ENCODE assay signal across 17 cellular contexts in the genomic region with DNA sequence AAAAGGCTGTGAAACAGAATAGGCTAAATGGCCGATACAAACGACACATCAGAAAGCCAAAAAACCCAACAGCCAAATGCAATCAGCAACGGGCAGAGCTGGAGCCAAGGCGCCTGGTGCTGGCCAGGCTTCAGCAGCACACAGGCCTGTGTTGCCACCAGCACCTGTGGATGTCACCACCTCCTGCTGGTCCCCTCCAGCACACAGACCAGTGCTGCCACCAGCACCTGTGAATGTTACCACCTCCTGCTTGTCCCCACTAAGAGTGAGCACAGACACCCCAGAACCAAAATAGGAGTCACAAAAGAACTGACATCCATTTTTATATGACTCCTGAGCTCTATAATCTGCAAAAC. TPM values are rescaled to one million over a fixed set of nuclear protein-coding genes. Genes with fewer than 3 reads are reported as not detected.
DNase-seq lines count a peak whose midpoint lies in the region; ATAC-seq and TF ChIP-seq lines count a peak whose summit lies in the region.
"Had no signal": no experiment of that assay in that cellular context is flagged by ENCODE, and none has a peak within 500 bp of the region (broad histone marks: within the 10 kb centered on the region; RNA-seq: fewer than 3 reads in every experiment).

No MANE protein-coding gene starts in this region.

- TF ChIP-seq CTCF in gastroesophageal sphincter (IDR thresholded peaks at IDR 0.05) (peak in 1 of 4 experiments; percentile 9), tibial nerve (IDR thresholded peaks at IDR 0.05) (no peak), Peyer's patch (IDR thresholded peaks at IDR 0.05) (no peak)
- no peak for TF ChIP-seq CTCF in CD8-positive, alpha-beta T cell (IDR thresholded peaks at IDR 0.05)

- peaks cover 2% of the 10 kb centered on the region for H3K27me3 Mint-ChIP-seq in CD8-positive, alpha-beta T cell (ENCODE audit: low read depth)

- H3K9ac ChIP-seq in mucosa of rectum (ENCODE audit: low read depth in 1 of 2, low read length in 2 of 2), result no peak overlapping the region

- no peak for TF ChIP-seq EP300 in gastroesophageal sphincter (IDR thresholded peaks at IDR 0.05)
- no peak for TF ChIP-seq EP300 in tibial nerve (IDR thresholded peaks at IDR 0.05)

- intact Hi-C loops in CD8-positive, alpha-beta T cell (cut with DNase I, micrococcal nuclease), result no loop called here

- H3K4me1 ChIP-seq in gastroesophageal sphincter (peaks cover 18 to 100% (median 21%) of the 10 kb centered on the region in 3 donors), mucosa of rectum (ENCODE audit: control insufficient read depth in 2 of 2, insufficient read depth in 2 of 2, low read length in 2 of 2) (peaks cover 14 to 16% of the 10 kb centered on the region in 2 donors), tibial nerve (peaks cover 0 to 42% (median 7%) of the 10 kb centered on the region in 4 donors), Peyer's patch (peaks cover 0 to under 1% (median 0%) of the 10 kb centered on the region in 4 donors)
- H3K4me1 ChIP-seq in CD8-positive, alpha-beta T cell (ENCODE audit: insufficient read depth, low read length), result no peaks in the 10 kb centered on the region

- no peaks in the 10 kb centered on the region for H3K36me3 Mint-ChIP-seq in CD8-positive, alpha-beta T cell
- H3K36me3 Mint-ChIP-seq: memory B cell; stimulated activated naive B cell treated with anti-CD40 and anti-IgM and Interleukin-4, amounts not matched to agents 10 μg/mL and 1 μg/mL and 100 μg/mL, for 72 hours had no signal

- ATAC-seq in gastroesophageal sphincter, result peak; percentile 23
- no peak for ATAC-seq in CD8-positive, alpha-beta T cell
- ATAC-seq: effector memory CD8-positive, alpha-beta T cell; stimulated activated naive B cell treated with anti-CD40 and anti-IgM and Interleukin-4, amounts not matched to agents 10 μg/mL and 1 μg/mL and 100 μg/mL, for 72 hours had no signal

- POLR2A ChIA-PET in CD8-positive, alpha-beta T cell (lab: Charles Lee), result no interaction called here

- no peaks in the 10 kb centered on the region for H3K9me3 Mint-ChIP-seq in CD8-positive, alpha-beta T cell
- H3K9me3 Mint-ChIP-seq: activated B cell treated with CpG ODN at 0.5 μM for 24 hours; effector memory CD8-positive, alpha-beta T cell; memory B cell; stimulated activated naive B cell treated with anti-CD40 and anti-IgM and Interleukin-4, amounts not matched to agents 10 μg/mL and 1 μg/mL and 100 μg/mL, for 72 hours had no signal

- H3K27ac ChIP-seq in angular gyrus (ENCODE audit: low read depth, low read length) (peak overlapping the region; percentile 7), gastroesophageal sphincter (peak overlapping the region; percentile 84 to 100 (median 96)), mucosa of rectum (ENCODE audit: low read depth in 2 of 2, low read length in 2 of 2) (peak overlapping the region; percentile 45 to 74), tibial nerve (peak overlapping the region in 3 of 4 donors; percentile 21 to 79 (median 52)), Peyer's patch (peak overlapping the region in 2 of 4 donors; percentile 73 to 78)
- no peak overlapping the region for H3K27ac ChIP-seq in CD8-positive, alpha-beta T cell (ENCODE audit: low read depth, low read length)

- WGBS in gastroesophageal sphincter (ENCODE audit: low coverage in 1 of 2), 2 donors, result 60% methylated on average over 1 of the region's 4 CpGs; no CpG with 5 or more reads in 1 of the 2 donors
- 61 to 76% methylated on average over 4 of the region's 4 CpGs for WGBS in tibial nerve, 2 donors

- no peak for DNase-seq in tibial nerve (ENCODE audit: low spot score in 2 of 2)
- no peak for DNase-seq in stimulated activated CD4-positive, alpha-beta T cell treated with anti-CD3 and anti-CD28 coated beads, Interleukin-4, amount 100 ng/mL, for 1 hour
- DNase-seq in Peyer's patch, result no peak
- DNase-seq in CD8-positive, alpha-beta T cell, result no peak
- DNase-seq: activated B cell treated with CpG ODN at 0.5 μM for 24 hours; activated effector memory CD4-positive, alpha-beta T cell treated with anti-CD3 and anti-CD28 coated beads, Interleukin-2, amount 50 U/mL, for 16 hours; AML-193; effector memory CD8-positive, alpha-beta T cell; foreskin fibroblast; KBM-7; NCI-H1105 treated with DMSO at 0.1 percent for 48 hours; NK-92 treated with Interleukin-12 subunit alpha and Interleukin-12 subunit beta, amount 100 ng/mL, for 24 hours; stimulated activated naive B cell treated with anti-CD40 and anti-IgM and Interleukin-4, amounts not matched to agents 10 μg/mL and 1 μg/mL and 100 μg/mL, for 72 hours had no signal

- H3K36me3 ChIP-seq in gastroesophageal sphincter (no peaks in the 10 kb centered on the region), mucosa of rectum (ENCODE audit: control insufficient read depth in 2 of 2, insufficient read depth in 2 of 2, low read length in 2 of 2) (no peaks in the 10 kb centered on the region), tibial nerve (no peaks in the 10 kb centered on the region), Peyer's patch (no peaks in the 10 kb centered on the region)
- no peaks in the 10 kb centered on the region for H3K36me3 ChIP-seq in CD8-positive, alpha-beta T cell (ENCODE audit: insufficient read depth, low read length)

- no peaks in the 10 kb centered on the region for H3K4me1 Mint-ChIP-seq in CD8-positive, alpha-beta T cell (ENCODE audit: low read depth)
- H3K4me1 Mint-ChIP-seq: activated B cell treated with CpG ODN at 0.5 μM for 24 hours had no signal

- TF ChIP-seq POLR2A in gastroesophageal sphincter (IDR thresholded peaks at IDR 0.05), result no peak
- no peak for TF ChIP-seq POLR2A in tibial nerve (IDR thresholded peaks at IDR 0.05)
- TF ChIP-seq POLR2A in Peyer's patch (IDR thresholded peaks at IDR 0.05), result no peak

- CTCF ChIA-PET in CD8-positive, alpha-beta T cell (lab: Charles Lee), result no interaction called here

- H3K4me3 ChIP-seq in gastroesophageal sphincter, result peak overlapping the region in 1 of 2 donors; percentile 12
- no peak overlapping the region for H3K4me3 ChIP-seq in mucosa of rectum (ENCODE audit: low read length in 2 of 2)
- H3K4me3 ChIP-seq in tibial nerve, result no peak overlapping the region
- H3K4me3 ChIP-seq in Peyer's patch, result no peak overlapping the region
- no peak overlapping the region for H3K4me3 ChIP-seq in CD8-positive, alpha-beta T cell (ENCODE audit: low read depth, low read length)

- no peak overlapping the region for H3K27ac Mint-ChIP-seq in CD8-positive, alpha-beta T cell
- H3K27ac Mint-ChIP-seq: activated B cell treated with CpG ODN at 0.5 μM for 24 hours; effector memory CD8-positive, alpha-beta T cell; memory B cell; stimulated activated naive B cell treated with anti-CD40 and anti-IgM and Interleukin-4, amounts not matched to agents 10 μg/mL and 1 μg/mL and 100 μg/mL, for 72 hours had no signal

- H3K9me3 ChIP-seq in gastroesophageal sphincter (no peaks in the 10 kb centered on the region), mucosa of rectum (ENCODE audit: control insufficient read depth in 2 of 2, low read length in 2 of 2) (no peaks in the 10 kb centered on the region), tibial nerve (no peaks in the 10 kb centered on the region), Peyer's patch (no peaks in the 10 kb centered on the region)
- H3K9me3 ChIP-seq in CD8-positive, alpha-beta T cell (ENCODE audit: low read length), result no peaks in the 10 kb centered on the region

- H3K4me3 Mint-ChIP-seq in CD8-positive, alpha-beta T cell, result no peak overlapping the region
- H3K4me3 Mint-ChIP-seq: activated B cell treated with CpG ODN at 0.5 μM for 24 hours; effector memory CD8-positive, alpha-beta T cell; memory B cell; stimulated activated naive B cell treated with anti-CD40 and anti-IgM and Interleukin-4, amounts not matched to agents 10 μg/mL and 1 μg/mL and 100 μg/mL, for 72 hours had no signal

- H3K27me3 ChIP-seq in gastroesophageal sphincter (no peaks in the 10 kb centered on the region), mucosa of rectum (ENCODE audit: control insufficient read depth in 2 of 2, insufficient read depth in 2 of 2, low read length in 2 of 2) (no peaks in the 10 kb centered on the region), tibial nerve (no peaks in the 10 kb centered on the region), Peyer's patch (no peaks in the 10 kb centered on the region)
- H3K27me3 ChIP-seq in CD8-positive, alpha-beta T cell (ENCODE audit: insufficient read depth, low read length), result no peaks in the 10 kb centered on the region

RNA-seq across cellular contexts. Expression of a gene that starts 42.1 kb away (rescaled TPM):
- total RNA-seq in gastroesophageal sphincter, result 1,000 to 10,000 TPM; 1,866 to 2,220 (median 1,948) TPM
- 100 to 1,000 TPM; 427 to 623 (median 567) TPM for total RNA-seq in tibial nerve
- 10 to 100 TPM; 34.3 to 57.1 (median 48.7) TPM for total RNA-seq in Peyer's patch
- 1 to 10 TPM; 3.0 to 3.9 TPM for total RNA-seq in CD8-positive, alpha-beta T cell

Comparison
In these comparisons a context has a peak if more than half of its experiments do, and no peak if none do; other contexts are left out.
1. RNA of a gene that starts 42.1 kb away (total RNA-seq): 1,866 to 2,220 TPM in gastroesophageal sphincter and 427 to 623 TPM in tibial nerve; 34.3 to 57.1 TPM in Peyer's patch and 3.0 to 3.9 TPM in CD8-positive, alpha-beta T cell; every median in the first group is over 4 times any median in the second.